14 cellular contexts compared by ENCODE assay signal in genomic region chr13:33927315-33927714, GRCh38.
DNase-seq lines count a peak whose midpoint lies in the region; ATAC-seq and TF ChIP-seq lines count a peak whose summit lies in the region.
"Had no signal": no experiment of that assay in that cellular context is flagged by ENCODE, and none has a peak within 500 bp of the region (broad histone marks: within the 10 kb centered on the region; RNA-seq: fewer than 3 reads in every experiment).

No MANE protein-coding gene starts in this region.

- no peak for ATAC-seq in GM18498 (IDR thresholded peaks at IDR 0.05; ENCODE audit: unreplicated experiment)
- ATAC-seq: effector memory CD8-positive, alpha-beta T cell; Panc1 had no signal

- no peaks in the 10 kb centered on the region for H3K36me3 Mint-ChIP-seq in HFFc6 (ENCODE audit: low read depth)
- no peaks in the 10 kb centered on the region for H3K36me3 Mint-ChIP-seq in CD14-positive monocyte

- H3K36me3 ChIP-seq in kidney epithelial cell (ENCODE audit: control insufficient read depth, insufficient read depth, low read length) = no peaks in the 10 kb centered on the region

- H3K9me3 Mint-ChIP-seq in HFFc6 (no peaks in the 10 kb centered on the region), CD14-positive monocyte (no peaks in the 10 kb centered on the region)
- H3K9me3 Mint-ChIP-seq: effector memory CD8-positive, alpha-beta T cell; stimulated activated naive CD8-positive, alpha-beta T cell treated with anti-CD3 and anti-CD28 coated beads, Interleukin-15, Interleukin-2, amounts not matched to agents 100 ng/mL and 50 ng/mL, for 24 hours had no signal

- peaks cover 8% of the 10 kb centered on the region for H3K4me1 Mint-ChIP-seq in HFFc6 (ENCODE audit: low read depth)
- no peaks in the 10 kb centered on the region for H3K4me1 Mint-ChIP-seq in CD14-positive monocyte

- no peak overlapping the region for H3K4me3 Mint-ChIP-seq in HFFc6
- H3K4me3 Mint-ChIP-seq in CD14-positive monocyte = no peak overlapping the region
- H3K4me3 Mint-ChIP-seq: effector memory CD8-positive, alpha-beta T cell; stimulated activated naive CD8-positive, alpha-beta T cell treated with anti-CD3 and anti-CD28 coated beads, Interleukin-15, Interleukin-2, amounts not matched to agents 100 ng/mL and 50 ng/mL, for 24 hours had no signal

- H3K27me3 Mint-ChIP-seq in HFFc6 (ENCODE audit: insufficient read depth) = no peaks in the 10 kb centered on the region; the same call in 1 of the 2 replicates
- H3K27me3 Mint-ChIP-seq in CD14-positive monocyte (ENCODE audit: low read depth in 3 of 3) = peaks cover 0 to 2% (median 0%) of the 10 kb centered on the region in 3 donors
- H3K27me3 Mint-ChIP-seq: effector memory CD8-positive, alpha-beta T cell; stimulated activated naive CD8-positive, alpha-beta T cell treated with anti-CD3 and anti-CD28 coated beads, Interleukin-15, Interleukin-2, amounts not matched to agents 100 ng/mL and 50 ng/mL, for 24 hours had no signal

- H3K27ac Mint-ChIP-seq in HFFc6 (no peak overlapping the region), CD14-positive monocyte (no peak overlapping the region)
- H3K27ac Mint-ChIP-seq: effector memory CD8-positive, alpha-beta T cell; stimulated activated naive CD8-positive, alpha-beta T cell treated with anti-CD3 and anti-CD28 coated beads, Interleukin-15, Interleukin-2, amounts not matched to agents 100 ng/mL and 50 ng/mL, for 24 hours had no signal

- intact Hi-C loops in CD14-positive monocyte (cut with micrococcal nuclease) = no loop called here

- DNase-seq in AG08396 (ENCODE audit: low spot score) = peak; percentile 16
- DNase-seq in HFFc6 = peak; percentile 61
- peak; percentile 53 for DNase-seq in astrocyte of the hippocampus (ENCODE audit: low read depth, low spot score)
- DNase-seq in kidney epithelial cell (ENCODE audit: low read depth) = peak; percentile 16
- no peak for DNase-seq in CD14-positive monocyte (ENCODE audit: low spot score)
- DNase-seq in activated effector memory CD4-positive, alpha-beta T cell treated with anti-CD3 and anti-CD28 coated beads, Interleukin-2, amount 50 U/mL, for 16 hours = no peak
- no peak for DNase-seq in RPMI8226
- DNase-seq: C1 segment of cervical spinal cord; effector memory CD8-positive, alpha-beta T cell; GDM1; NCI-H2227 treated with DMSO at 0.1 percent for 48 hours had no signal

- H3K27me3 ChIP-seq in kidney epithelial cell (ENCODE audit: control insufficient read depth, insufficient read depth, low read length) = no peaks in the 10 kb centered on the region

- TF ChIP-seq CTCF in HFFc6 (IDR thresholded peaks at IDR 0.05) (no peak), kidney epithelial cell (IDR thresholded peaks at IDR 0.05; ENCODE audit: insufficient read depth, low read length, poor library complexity, severe bottlenecking) (no peak), CD14-positive monocyte (IDR thresholded peaks at IDR 0.05) (no peak)

- no peak overlapping the region for H3K4me3 ChIP-seq in kidney epithelial cell (ENCODE audit: low read depth, low read length)

Comparison
In these comparisons a context has a peak if more than half of its experiments do, and no peak if none do; other contexts are left out.
1. DNase-seq: peak in AG08396 (single experiment), HFFc6 (single experiment), astrocyte of the hippocampus (single experiment) and kidney epithelial cell (single experiment); none in CD14-positive monocyte (single experiment), activated effector memory CD4-positive, alpha-beta T cell treated with anti-CD3 and anti-CD28 coated beads, Interleukin-2, amount 50 U/mL, for 16 hours (single experiment) and RPMI8226 (single experiment).